20 cellular contexts compared by ENCODE assay signal in genomic region chr11:66668653-66669430, GRCh38. TPM values are rescaled to one million over a fixed set of nuclear protein-coding genes. Genes with fewer than 3 reads are reported as not detected.
DNase-seq lines count a peak whose midpoint lies in the region; ATAC-seq and TF ChIP-seq lines count a peak whose summit lies in the region.
"Had no signal": no experiment of that assay in that cellular context is flagged by ENCODE, and none has a peak within 500 bp of the region (broad histone marks: within the 10 kb centered on the region; RNA-seq: fewer than 3 reads in every experiment).

No MANE protein-coding gene starts in this region.

- no peaks in the 10 kb centered on the region for H3K4me1 ChIP-seq in HCT116 (ENCODE audit: control insufficient read depth in 1 of 2, insufficient read depth in 2 of 2, low read length in 2 of 2)
- H3K4me1 ChIP-seq: right lobe of liver, testis had no signal

- no peak overlapping the region for H3K27ac ChIP-seq in CD4-positive, alpha-beta T cell (ENCODE audit: low read depth, low read length)
- H3K27ac ChIP-seq in HCT116 (ENCODE audit: low read depth, low read length): no peak overlapping the region
- H3K27ac ChIP-seq: BLaER1 treated with 17β-estradiol and CSF1 and Interleukin-3, amounts not matched to agents 10 nM and 100 nM; right lobe of liver; testis; WERI-Rb-1 had no signal

- peaks cover 28 to 32% of the 10 kb centered on the region in 2 experiments; a peak in 3 of 4 replicates for H3K36me3 ChIP-seq in HCT116 (ENCODE audit: control insufficient read depth in 1 of 2, insufficient read depth in 2 of 2, low read length in 2 of 2)

- no TSS peak for BruUV-seq in HCT116 (replicated peaks; lab: Mats Ljungman, UMichigan)

- no peaks in the 10 kb centered on the region for H3K9me3 Mint-ChIP-seq in CD4-positive, alpha-beta T cell
- no peaks in the 10 kb centered on the region for H3K9me3 Mint-ChIP-seq in central memory CD8-positive, alpha-beta T cell
- no peaks in the 10 kb centered on the region for H3K9me3 Mint-ChIP-seq in nephron progenitor cell
- H3K9me3 Mint-ChIP-seq: activated CD4-positive, alpha-beta memory T cell treated with anti-CD3 and anti-CD28 coated beads, Interleukin-2, amount 10 ng/mL, durations not matched to agents 7 days and 5 days; activated T-helper 2 cell treated with anti-CD3 and anti-CD28 coated beads, Interferon-gamma antibody, Interleukin-2, Interleukin-4, amounts not matched to agents 10 μg/mL and 5 μg/mL and 100 μg/mL, durations not matched to agents 14 hours and 24 hours and 36 hours; immature natural killer cell had no signal

- CTCF ChIA-PET in CD4-positive, alpha-beta T cell (lab: Charles Lee): interaction anchor here (1.5 kb wide), 2 partner anchors 10 kb away, joined by 3 to 4 read pairs; no protein-coding TSS in a partner anchor
- CTCF ChIA-PET in HCT116 (lab: Charles Lee): interaction anchor here (1.3 kb wide), 1 partner anchor 283 kb away, joined by 3 read pairs; no protein-coding TSS in a partner anchor

- no peaks in the 10 kb centered on the region for H3K27me3 ChIP-seq in CD4-positive, alpha-beta T cell (ENCODE audit: control insufficient read depth, insufficient read depth, low read length)
- H3K27me3 ChIP-seq in HCT116 (ENCODE audit: insufficient read depth, low read length): no peaks in the 10 kb centered on the region
- H3K27me3 ChIP-seq: BLaER1 treated with 17β-estradiol and CSF1 and Interleukin-3, amounts not matched to agents 10 nM and 100 nM; MG63; right lobe of liver; testis had no signal

- H4K20me1 ChIP-seq in HCT116 (ENCODE audit: insufficient read depth): peaks cover 6% of the 10 kb centered on the region; the same call in 1 of the 2 replicates

- peaks cover 63% of the 10 kb centered on the region for H3K36me3 Mint-ChIP-seq in CD4-positive, alpha-beta T cell (ENCODE audit: low read depth)
- H3K36me3 Mint-ChIP-seq in central memory CD8-positive, alpha-beta T cell (ENCODE audit: insufficient read depth): peaks cover 40% of the 10 kb centered on the region
- peaks cover 54% of the 10 kb centered on the region for H3K36me3 Mint-ChIP-seq in nephron progenitor cell (ENCODE audit: low read depth)

- peaks cover 94% of the 10 kb centered on the region for H3K79me2 ChIP-seq in HCT116 (ENCODE audit: insufficient read depth, low read length)

- peaks cover 61% of the 10 kb centered on the region for H3K4me1 Mint-ChIP-seq in CD4-positive, alpha-beta T cell (ENCODE audit: low read depth)
- peaks cover 29% of the 10 kb centered on the region for H3K4me1 Mint-ChIP-seq in central memory CD8-positive, alpha-beta T cell
- peaks cover 21% of the 10 kb centered on the region for H3K4me1 Mint-ChIP-seq in nephron progenitor cell

- no peaks in the 10 kb centered on the region for H3K27me3 Mint-ChIP-seq in CD4-positive, alpha-beta T cell
- H3K27me3 Mint-ChIP-seq in central memory CD8-positive, alpha-beta T cell: no peaks in the 10 kb centered on the region
- peaks cover 2% of the 10 kb centered on the region for H3K27me3 Mint-ChIP-seq in nephron progenitor cell (ENCODE audit: low read depth, poor library complexity)
- H3K27me3 Mint-ChIP-seq: activated CD4-positive, alpha-beta memory T cell treated with anti-CD3 and anti-CD28 coated beads, Interleukin-2, amount 10 ng/mL, durations not matched to agents 7 days and 5 days had no signal

- RAD21 ChIA-PET in HCT116 (lab: Charles Lee; ENCODE audit: low non-redundant PET in 1 of 2, low total read pairs in 2 of 2, uncharacterized antibody in 2 of 2, unreplicated experiment in 2 of 2): no interaction called here

- DNase-seq in CD4-positive, alpha-beta T cell: peak in 1 of 10 experiments; percentile 31
- no peak for DNase-seq in HCT116 (ENCODE audit: low read depth, low spot score)
- no peak for DNase-seq in central memory CD8-positive, alpha-beta T cell (ENCODE audit: low spot score in 2 of 2)
- DNase-seq in nephron progenitor cell: no peak
- no peak for DNase-seq in NCI-H1092 treated with DMSO at 0.1 percent for 48 hours (lab: John Stamatoyannopoulos, UW)
- no peak for DNase-seq in NCI-H146 treated with DMSO at 0.1 percent for 48 hours (lab: John Stamatoyannopoulos, UW; ENCODE audit: unreplicated experiment)
- DNase-seq: activated CD4-positive, alpha-beta memory T cell treated with anti-CD3 and anti-CD28 coated beads, Interleukin-2, amount 10 ng/mL, durations not matched to agents 7 days and 5 days; DMS53; HCEC 1CT; immature natural killer cell; mammary epithelial cell; MG63; occipital lobe; right lobe of liver; SW 1271; testis; WERI-Rb-1 had no signal

- no peaks in the 10 kb centered on the region for H3K9me2 ChIP-seq in HCT116 (ENCODE audit: insufficient read depth)

- H3K27ac Mint-ChIP-seq in CD4-positive, alpha-beta T cell: peak overlapping the region; percentile 75
- peak overlapping the region; percentile 22 for H3K27ac Mint-ChIP-seq in central memory CD8-positive, alpha-beta T cell (ENCODE audit: low read depth)
- peak overlapping the region; percentile 94 for H3K27ac Mint-ChIP-seq in nephron progenitor cell
- H3K27ac Mint-ChIP-seq: activated CD4-positive, alpha-beta memory T cell treated with anti-CD3 and anti-CD28 coated beads, Interleukin-2, amount 10 ng/mL, durations not matched to agents 7 days and 5 days had no signal

- no peak for TF ChIP-seq CTCF in CD4-positive, alpha-beta T cell (IDR thresholded peaks at IDR 0.05)
- TF ChIP-seq CTCF in HCT116 (IDR thresholded peaks at IDR 0.05 in 2 of 3, conservative IDR thresholded peaks at IDR 0.05 in 1 of 3; ENCODE audit: borderline replicate concordance in 1 of 3, insufficient read depth in 1 of 3, low read depth in 2 of 3, low read length in 2 of 3) (no peak), nephron progenitor cell (IDR thresholded peaks at IDR 0.05) (no peak)

- no peak for TF ChIP-seq RAD21 in HCT116 (IDR thresholded peaks at IDR 0.05; ENCODE audit: low read depth)

- TF ChIP-seq POLR2A in HCT116 (IDR thresholded peaks at IDR 0.05; ENCODE audit: borderline replicate concordance, extremely low read depth, insufficient read depth, insufficient read length): no peak

- ATAC-seq in CD4-positive, alpha-beta T cell (ENCODE audit: poor library complexity): peak; percentile 20
- ATAC-seq in HCT116 (0 out of 2 replicates have a peak, but pooled peaks have one; percentile 32), GM18861 (IDR thresholded peaks at IDR 0.05; ENCODE audit: unreplicated experiment) (no peak)
- ATAC-seq in central memory CD8-positive, alpha-beta T cell (replicated peaks; ENCODE audit: extremely low read depth, poor library complexity, severe bottlenecking): no peak

- no peak overlapping the region for H2AFZ ChIP-seq in HCT116 (ENCODE audit: low read depth, low read length, poor library complexity, severe bottlenecking)

- POLR2A ChIA-PET in CD4-positive, alpha-beta T cell (lab: Charles Lee): interaction anchor here (1.1 to 1.5 kb wide), 2 partner anchors 31 to 52 kb away, joined by 4 to 5 read pairs; partner anchors contain the start of gene RBM14
- POLR2A ChIA-PET in HCT116 (lab: Charles Lee): no interaction called here

- no peak overlapping the region for H3K4me2 ChIP-seq in HCT116 (ENCODE audit: low read length)
- H3K4me2 ChIP-seq: BLaER1 treated with 17β-estradiol and CSF1 and Interleukin-3, amounts not matched to agents 10 nM and 100 nM had no signal

- H3K9me3 ChIP-seq in CD4-positive, alpha-beta T cell (ENCODE audit: control insufficient read depth, low read length): no peaks in the 10 kb centered on the region
- no peaks in the 10 kb centered on the region for H3K9me3 ChIP-seq in HCT116 (ENCODE audit: control insufficient read depth in 1 of 2, insufficient read depth in 1 of 2, low read depth in 1 of 2, low read length in 2 of 2)
- H3K9me3 ChIP-seq: BLaER1 treated with 17β-estradiol and CSF1 and Interleukin-3, amounts not matched to agents 10 nM and 100 nM; MG63; right lobe of liver; testis had no signal

- intact Hi-C loops in CD4-positive, alpha-beta T cell (cut with DNase I, micrococcal nuclease): no loop called here
- intact Hi-C loops in HCT116 (cut with micrococcal nuclease): no loop called here

- H3K9ac ChIP-seq in HCT116 (ENCODE audit: low read length): no peak overlapping the region
- H3K9ac ChIP-seq: BLaER1 treated with 17β-estradiol and CSF1 and Interleukin-3, amounts not matched to agents 10 nM and 100 nM had no signal

- no peak overlapping the region for H3K4me3 ChIP-seq in HCT116 (replicated peaks in 1 of 2; ENCODE audit: low read depth in 1 of 2, low read length in 2 of 2)
- H3K4me3 ChIP-seq: BLaER1 treated with 17β-estradiol and CSF1 and Interleukin-3, amounts not matched to agents 10 nM and 100 nM; MG63; right lobe of liver; testis had no signal

- peak overlapping the region; percentile 42 for H3K4me3 Mint-ChIP-seq in CD4-positive, alpha-beta T cell
- H3K4me3 Mint-ChIP-seq in central memory CD8-positive, alpha-beta T cell: no peak overlapping the region
- no peak overlapping the region for H3K4me3 Mint-ChIP-seq in nephron progenitor cell
- H3K4me3 Mint-ChIP-seq: activated CD4-positive, alpha-beta memory T cell treated with anti-CD3 and anti-CD28 coated beads, Interleukin-2, amount 10 ng/mL, durations not matched to agents 7 days and 5 days; immature natural killer cell had no signal

TF ChIP-seq in HCT116, 20 proteins besides CTCF, POLR2A, EP300 and RAD21:
- no peak for TF ChIP-seq FOSL1 (IDR thresholded peaks at IDR 0.05; ENCODE audit: low read depth)
- no peak for TF ChIP-seq EZH2phosphoT487 (IDR thresholded peaks at IDR 0.05; ENCODE audit: borderline replicate concordance)
- TF ChIP-seq SP1 (IDR thresholded peaks at IDR 0.05; ENCODE audit: low read depth): no peak
- TF ChIP-seq YY1 (IDR thresholded peaks at IDR 0.05; ENCODE audit: extremely low read depth, insufficient replicate concordance, low read depth, low read length): no peak
- no peak for TF ChIP-seq ELF1 (IDR thresholded peaks at IDR 0.05; ENCODE audit: borderline replicate concordance, low read depth)
- TF ChIP-seq TCF7L2 (IDR thresholded peaks at IDR 0.05; ENCODE audit: borderline replicate concordance, extremely low read depth, insufficient read depth, insufficient read length): no peak
- TF ChIP-seq SIN3A (IDR thresholded peaks at IDR 0.05; ENCODE audit: low read depth): no peak
TF ChIP-seq in HCT116: peak in this region for 0.

RNA-seq across cellular contexts. Expression of gene RBM4B, which starts 8.8 kb away (rescaled TPM):
- total RNA-seq in CD4-positive, alpha-beta T cell: 1 to 10 TPM; 3.8 to 5.1 TPM
- total RNA-seq in HCT116 (2021; ENCODE audit: unreplicated experiment): 18.1 TPM
- 15.2 and 19.7 TPM in 2 replicates for polyA plus RNA-seq in HCT116 (2012)

RNA-seq across cellular contexts. Expression of gene RBM4, which starts 30.3 kb away (rescaled TPM):
- 100 to 1,000 TPM; 194 to 197 TPM for total RNA-seq in CD4-positive, alpha-beta T cell
- 94.4 TPM for total RNA-seq in HCT116 (2021; ENCODE audit: unreplicated experiment)
- polyA plus RNA-seq in HCT116 (2012): 101 and 106 TPM in 2 replicates

RNA-seq across cellular contexts. Expression of gene RBM14, which starts 52.4 kb away (rescaled TPM):
- 100 to 1,000 TPM; 239 to 250 TPM for total RNA-seq in CD4-positive, alpha-beta T cell
- total RNA-seq in HCT116 (2021; ENCODE audit: unreplicated experiment): 95.3 TPM
- polyA plus RNA-seq in HCT116 (2012): 27.4 and 31.3 TPM in 2 replicates

Comparison
In these comparisons a context has a peak if more than half of its experiments do, and no peak if none do; other contexts are left out.
1. ATAC-seq: peak in CD4-positive, alpha-beta T cell (single experiment) and HCT116 (single experiment); none in central memory CD8-positive, alpha-beta T cell (single experiment) and GM18861 (single experiment).
2. H3K27ac Mint-ChIP-seq: peak in every context shown above with its lines; median percentile 94 in nephron progenitor cell; 75 in CD4-positive, alpha-beta T cell; 22 in central memory CD8-positive, alpha-beta T cell.